Comparison of ENCODE assay signal across 1 cellular context in genomic region chr4:57501715-57502114, GRCh38.
TF ChIP-seq lines count a peak whose summit lies in the region.

No MANE protein-coding gene starts in this region.

TF ChIP-seq in WTC11, 78 proteins besides CTCF, POLR2A, EP300 and RAD21 (continued from another document):
- no peak for TF ChIP-seq ATF3 (CRISPR knock-in tag; conservative IDR thresholded peaks at IDR 0.05)
